ENCODE assay signal across 9 cellular contexts in genomic region chr3:196694202-196694638, GRCh38. TPM values are rescaled to one million over a fixed set of nuclear protein-coding genes. Genes with fewer than 3 reads are reported as not detected.
DNase-seq lines count a peak whose midpoint lies in the region; ATAC-seq, FAIRE-seq and TF ChIP-seq lines count a peak whose summit lies in the region.
"Had no signal": no experiment of that assay in that cellular context is flagged by ENCODE, and none has a peak within 500 bp of the region (broad histone marks: within the 10 kb centered on the region; RNA-seq: fewer than 3 reads in every experiment).

No MANE protein-coding gene starts in this region.

- peak; percentile 92 for FAIRE-seq in A204.1 (lab: Jason Lieb, UNC)

- no peak overlapping the region for H3K4me3 Mint-ChIP-seq in chondrocyte (ENCODE audit: unreplicated experiment)

- intact Hi-C loops in PC-3 (cut with micrococcal nuclease): no loop called here
- intact Hi-C loops in ovary (cut with DNase I): no loop called here

- H4K20me1 ChIP-seq in PC-3 (ENCODE audit: low read length): no peaks in the 10 kb centered on the region

- no peaks in the 10 kb centered on the region for H3K9me2 ChIP-seq in PC-3 (replicated peaks; ENCODE audit: low read length)

- TF ChIP-seq CTCF in PC-3 (conservative IDR thresholded peaks at IDR 0.05; ENCODE audit: low read depth, low read length): peak; percentile 29; the same call in 1 of the 2 replicates
- peak; percentile 68 for TF ChIP-seq CTCF in chondrocyte (IDR thresholded peaks at IDR 0.05)
- TF ChIP-seq CTCF in right atrium auricular region (IDR thresholded peaks at IDR 0.05): peak in 1 of 2 donors; percentile 21
- TF ChIP-seq CTCF in ovary (IDR thresholded peaks at IDR 0.05): no peak

- POLR2A ChIA-PET in PC-3 (lab: Charles Lee; ENCODE audit: unreplicated experiment): no interaction called here

- no peak for TF ChIP-seq EP300 in ovary (IDR thresholded peaks at IDR 0.05)

- H3K27me3 ChIP-seq in PC-3 (ENCODE audit: low read length): no peaks in the 10 kb centered on the region
- no peaks in the 10 kb centered on the region for H3K27me3 ChIP-seq in right atrium auricular region
- H3K27me3 ChIP-seq in ovary: no peaks in the 10 kb centered on the region

- no peak overlapping the region for H3K4me2 ChIP-seq in PC-3 (ENCODE audit: low read length)

- H3K27ac ChIP-seq in PC-3 (ENCODE audit: low read length): no peak overlapping the region
- no peak overlapping the region for H3K27ac ChIP-seq in right atrium auricular region
- H3K27ac ChIP-seq in ovary: no peak overlapping the region

- no peak overlapping the region for H3K27ac Mint-ChIP-seq in chondrocyte (ENCODE audit: unreplicated experiment)

- H3K27me3 Mint-ChIP-seq in chondrocyte (ENCODE audit: low read depth): peaks cover 7% of the 10 kb centered on the region

- ATAC-seq in PC-3: peak; percentile 51

- no peaks in the 10 kb centered on the region for H3K36me3 Mint-ChIP-seq in chondrocyte (ENCODE audit: low read depth)

- H3K9me3 ChIP-seq in PC-3 (ENCODE audit: low read length): no peaks in the 10 kb centered on the region
- no peaks in the 10 kb centered on the region for H3K9me3 ChIP-seq in right atrium auricular region
- H3K9me3 ChIP-seq in ovary: no peaks in the 10 kb centered on the region

- no peaks in the 10 kb centered on the region for H3F3A ChIP-seq in PC-3 (ENCODE audit: low read length, unreplicated experiment)

- no peaks in the 10 kb centered on the region for H3K36me3 ChIP-seq in PC-3 (ENCODE audit: low read depth, low read length)
- no peaks in the 10 kb centered on the region for H3K36me3 ChIP-seq in right atrium auricular region
- no peaks in the 10 kb centered on the region for H3K36me3 ChIP-seq in ovary

- DNase-seq in GDM1 (lab: John Stamatoyannopoulos, UW) (peak; percentile 2), PC-3 (peak; percentile 50), chondrocyte (ENCODE audit: low spot score) (no peak), right atrium auricular region (ENCODE audit: low spot score) (no peak), ovary (no peak), NCI-H2227 treated with DMSO at 0.1 percent for 48 hours (lab: John Stamatoyannopoulos, UW) (no peak)
- DNase-seq in stimulated activated naive CD4-positive, alpha-beta T cell treated with Interleukin-2 at 50 U/mL for 16 hours (lab: John Stamatoyannopoulos, UW): no peak
- DNase-seq: SHP77 had no signal

- no peak for TF ChIP-seq POLR2A in ovary (IDR thresholded peaks at IDR 0.05)

- H3K4me1 ChIP-seq in PC-3 (ENCODE audit: insufficient read depth, low read length) (no peaks in the 10 kb centered on the region), right atrium auricular region (no peaks in the 10 kb centered on the region), ovary (ENCODE audit: insufficient read depth) (peaks cover 1% of the 10 kb centered on the region)

- no peak overlapping the region for H2AFZ ChIP-seq in PC-3 (ENCODE audit: low read length)

- H3K4me1 Mint-ChIP-seq in chondrocyte (ENCODE audit: low read depth): no peaks in the 10 kb centered on the region

- 0 to 2% (median 0%) methylated on average over 1 of the region's 1 CpG for WGBS in ovary, 3 donors

- CTCF ChIA-PET in PC-3 (lab: Charles Lee): interaction anchor here (0.7 to 0.9 kb wide), 3 partner anchors 12 to 104 kb away, joined by 4 to 5 read pairs (median 4); no protein-coding TSS in a partner anchor

- H3K9me3 Mint-ChIP-seq in chondrocyte (ENCODE audit: low read depth): no peaks in the 10 kb centered on the region

- no peak overlapping the region for H3K9ac ChIP-seq in PC-3 (ENCODE audit: low read length)

- no TSS peak for BruUV-seq in PC-3 (replicated peaks; lab: Mats Ljungman, UMichigan)

- H3K79me2 ChIP-seq in PC-3 (ENCODE audit: low read length): no peaks in the 10 kb centered on the region

- H3K4me3 ChIP-seq in PC-3 (ENCODE audit: low read length): no peak overlapping the region
- no peak overlapping the region for H3K4me3 ChIP-seq in right atrium auricular region
- H3K4me3 ChIP-seq in ovary: no peak overlapping the region

RNA-seq across cellular contexts. Expression of gene CEP19, which starts 17.8 kb away (rescaled TPM):
- total RNA-seq in PC-3 (2014; rRNA removed) (2.6 and 3.2 TPM in 2 replicates), chondrocyte (2.1 to 2.8 TPM (median 2.5 TPM) in 3 replicates), right atrium auricular region (1 to 10 TPM; 1.1 to 1.4 TPM), ovary (1 to 10 TPM in 6 of 7 donors, under 1 TPM in 1; 0.83 to 2.8 (median 1.6) TPM)
- polyA plus RNA-seq in ovary: 1 to 10 TPM; 2.0 to 4.8 TPM

RNA-seq across cellular contexts. Expression of gene PIGX, which starts 18.0 kb away (rescaled TPM):
- total RNA-seq in PC-3 (2014; rRNA removed) (22.5 and 30.3 TPM in 2 replicates), chondrocyte (27.2 to 31.2 TPM (median 30.8 TPM) in 3 replicates), right atrium auricular region (10 to 100 TPM; 12.0 to 25.0 TPM), ovary (10 to 100 TPM in 6 of 7 donors, 1 to 10 TPM in 1; 9.4 to 21.5 (median 17.8) TPM)
- 10 to 100 TPM; 10.5 to 22.4 TPM for polyA plus RNA-seq in ovary

RNA-seq across cellular contexts. Expression of gene PAK2, which starts 45.4 kb away (rescaled TPM):
- total RNA-seq in PC-3 (2014; rRNA removed): 32.6 and 53.8 TPM in 2 replicates
- 61.3 to 90.3 TPM (median 79.9 TPM) in 3 replicates for total RNA-seq in chondrocyte
- total RNA-seq in right atrium auricular region: 10 to 100 TPM; 47.5 to 48.7 TPM
- 10 to 100 TPM; 24.2 to 57.3 (median 44.2) TPM for total RNA-seq in ovary
- 10 to 100 TPM; 17.0 to 59.5 TPM for polyA plus RNA-seq in ovary

RNA-seq across cellular contexts. Expression of gene NRROS, which starts 54.7 kb away (rescaled TPM):
- total RNA-seq in PC-3 (2014; rRNA removed) (0.07 and 0.29 TPM in 2 replicates), chondrocyte (0.38 to 0.50 TPM in 2 of 3 replicates, not detected in the other), right atrium auricular region (1 to 10 TPM; 2.4 to 4.8 TPM), ovary (1 to 10 TPM in 6 of 7 donors, under 1 TPM in 1; 0.80 to 6.3 (median 3.4) TPM)
- 1 to 10 TPM; 2.9 to 3.2 TPM for polyA plus RNA-seq in ovary

Comparison
In these comparisons a context has a peak if more than half of its experiments do, and no peak if none do; other contexts are left out.
1. DNase-seq: peak in GDM1 (single experiment) and PC-3 (single experiment); none in chondrocyte (single experiment), right atrium auricular region (single experiment), stimulated activated naive CD4-positive, alpha-beta T cell treated with Interleukin-2 at 50 U/mL for 16 hours (single experiment), ovary (0 of 5) and NCI-H2227 treated with DMSO at 0.1 percent for 48 hours (single experiment).
2. CTCF ChIP-seq: peak in PC-3 (single experiment) and chondrocyte (single experiment); none in ovary (0 of 3).